Comparison of ENCODE assay signal across 8 cellular contexts in the genomic region with DNA sequence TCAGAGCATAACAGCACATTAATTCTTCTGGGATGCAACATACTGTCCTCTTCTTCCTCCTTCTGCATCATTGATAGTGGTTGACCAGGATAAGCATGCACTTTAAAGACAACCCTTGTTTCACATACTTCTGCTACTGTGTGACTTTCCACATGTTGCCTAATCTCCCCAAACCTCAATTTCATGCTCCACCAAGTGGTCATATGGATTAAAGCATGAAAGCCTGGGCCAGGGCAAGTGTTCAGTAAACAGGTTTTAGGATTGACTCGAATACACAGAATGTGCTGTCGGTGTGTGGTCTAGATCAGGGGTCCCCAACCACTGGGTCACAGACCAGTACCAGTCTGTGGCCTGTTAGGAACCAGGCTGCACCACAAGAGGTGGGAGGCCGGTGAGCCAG. TPM values are rescaled to one million over a fixed set of nuclear protein-coding genes. Genes with fewer than 3 reads are reported as not detected.
A peak's percentile ranks its signal among the peaks of the same experiment; 100 is the strongest.
DNase-seq lines count a peak whose midpoint lies in the region; ATAC-seq, FAIRE-seq and TF ChIP-seq lines count a peak whose summit lies in the region.

No MANE protein-coding gene starts in this region.

- H3K4me3 ChIP-seq in astrocyte (ENCODE audit: insufficient read depth, low read depth, low read length): no peak overlapping the region
- no peak overlapping the region for H3K4me3 ChIP-seq in kidney epithelial cell (ENCODE audit: low read depth, low read length)

- no peaks in the 10 kb centered on the region for H3K9me3 Mint-ChIP-seq in astrocyte (ENCODE audit: unreplicated experiment)

- peak; percentile 75 for FAIRE-seq in astrocyte (lab: Jason Lieb, UNC)

- H2AFZ ChIP-seq in astrocyte (ENCODE audit: low read depth, low read length): no peak overlapping the region

- H4K20me1 ChIP-seq in astrocyte (ENCODE audit: insufficient read depth, low read length): no peaks in the 10 kb centered on the region

- H3K36me3 ChIP-seq in astrocyte (ENCODE audit: insufficient read depth, low read length) (no peaks in the 10 kb centered on the region), kidney epithelial cell (ENCODE audit: control insufficient read depth, insufficient read depth, low read length) (no peaks in the 10 kb centered on the region)

- H3K27ac Mint-ChIP-seq in astrocyte (ENCODE audit: unreplicated experiment): no peak overlapping the region

- H3K27me3 ChIP-seq in astrocyte (ENCODE audit: insufficient read depth, low read length) (no peaks in the 10 kb centered on the region), kidney epithelial cell (ENCODE audit: control insufficient read depth, insufficient read depth, low read length) (no peaks in the 10 kb centered on the region)

- peaks cover 8% of the 10 kb centered on the region for H3K27me3 Mint-ChIP-seq in astrocyte (ENCODE audit: low read depth, unreplicated experiment)

- H3K79me2 ChIP-seq in astrocyte (ENCODE audit: insufficient read depth, low read length): no peaks in the 10 kb centered on the region

- H3K27ac ChIP-seq in astrocyte (ENCODE audit: low read depth, low read length): no peak overlapping the region

- H3K4me1 ChIP-seq in astrocyte (ENCODE audit: insufficient read depth, low read length): no peaks in the 10 kb centered on the region

- H3K9ac ChIP-seq in astrocyte (ENCODE audit: low read length): no peak overlapping the region

- peak; percentile 59 for TF ChIP-seq CTCF in astrocyte (IDR thresholded peaks at IDR 0.05; ENCODE audit: insufficient read depth, low read depth, low read length)
- peak; percentile 30 for TF ChIP-seq CTCF in kidney epithelial cell (IDR thresholded peaks at IDR 0.05; ENCODE audit: insufficient read depth, low read length, poor library complexity, severe bottlenecking)

- no peak overlapping the region for H3K4me3 Mint-ChIP-seq in astrocyte (ENCODE audit: unreplicated experiment)

- peak; percentile 3 for DNase-seq in GM04504 (ENCODE audit: low read depth)
- peak; percentile 70 for DNase-seq in MV-4-11 (lab: John Stamatoyannopoulos, UW)
- peak; percentile 23 for DNase-seq in astrocyte (ENCODE audit: low read depth)
- DNase-seq in kidney epithelial cell (ENCODE audit: low read depth): no peak
- no peak for DNase-seq in effector CD8-positive, alpha-beta T cell (lab: John Stamatoyannopoulos, UW)
- DNase-seq in NCI-H226: no peak
- no peak for DNase-seq in stimulated activated naive CD8-positive, alpha-beta T cell treated with anti-CD3 and anti-CD28 coated beads, Interleukin-15, Interleukin-2, amounts not matched to agents 100 U/mL and 50 U/mL, for 24 hours

- no peaks in the 10 kb centered on the region for H3K4me1 Mint-ChIP-seq in astrocyte (ENCODE audit: low read depth, unreplicated experiment)

- no peak for ATAC-seq in GM19452 (IDR thresholded peaks at IDR 0.05; ENCODE audit: unreplicated experiment)
- no peak for ATAC-seq in stimulated activated naive CD8-positive, alpha-beta T cell treated with anti-CD3 and anti-CD28 coated beads, Interleukin-15, Interleukin-2, amounts not matched to agents 100 U/mL and 50 U/mL, for 24 hours

- no peaks in the 10 kb centered on the region for H3K9me3 ChIP-seq in astrocyte (ENCODE audit: insufficient read depth, low read depth, low read length)

- no peak overlapping the region for H3K4me2 ChIP-seq in astrocyte (ENCODE audit: low read length)

- peaks cover 3% of the 10 kb centered on the region for H3K36me3 Mint-ChIP-seq in astrocyte (ENCODE audit: low read depth, unreplicated experiment)

RNA-seq across cellular contexts. Expression of a gene that starts 22.5 kb away (rescaled TPM):
- total RNA-seq in astrocyte: not detected in 2 replicates
- 0.96 TPM in 1 of 2 replicates, not detected in the other for total RNA-seq in kidney epithelial cell

Comparison
In these comparisons a context has a peak if more than half of its experiments do, and no peak if none do; other contexts are left out.
1. DNase-seq: peak in GM04504 (single experiment), MV-4-11 (single experiment) and astrocyte (single experiment); none in kidney epithelial cell (single experiment), effector CD8-positive, alpha-beta T cell (single experiment), NCI-H226 (single experiment) and stimulated activated naive CD8-positive, alpha-beta T cell treated with anti-CD3 and anti-CD28 coated beads, Interleukin-15, Interleukin-2, amounts not matched to agents 100 U/mL and 50 U/mL, for 24 hours (single experiment).